In the genomic region with DNA sequence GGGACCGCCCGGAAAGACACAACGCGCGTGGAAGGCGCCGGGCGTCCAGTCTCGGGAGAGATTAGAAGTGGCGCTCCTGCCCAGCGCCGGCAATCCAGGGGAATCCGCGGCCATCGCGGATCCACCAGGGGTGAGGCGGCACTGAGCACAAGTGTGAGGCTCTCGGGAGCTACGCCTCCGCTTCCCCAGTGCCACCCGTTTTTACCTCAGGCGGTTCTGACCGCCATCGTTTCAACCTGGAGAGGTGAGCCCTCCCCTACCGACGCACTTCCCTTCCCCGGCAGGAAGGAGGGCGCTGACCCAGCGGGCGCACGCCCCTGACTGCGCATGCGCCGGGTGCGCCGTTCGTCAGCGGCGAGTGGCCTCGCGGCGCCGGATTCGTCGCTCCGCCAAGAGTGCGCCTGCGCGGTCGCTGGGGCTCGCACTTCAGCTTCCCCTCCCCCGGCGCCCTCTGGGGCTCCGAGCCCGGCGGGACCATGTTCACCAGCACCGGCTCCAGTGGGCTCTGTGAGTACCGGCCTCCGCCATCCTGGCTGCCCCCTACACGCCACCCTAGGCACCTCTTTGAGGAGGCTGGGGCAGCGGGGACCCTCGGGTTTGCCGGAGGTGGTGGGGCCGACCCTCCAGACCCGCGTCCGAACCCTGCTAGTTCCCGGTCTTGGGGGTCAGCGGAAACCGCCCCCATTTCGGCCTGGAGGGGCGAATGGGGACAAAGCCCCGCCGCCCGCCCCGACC, we compare ENCODE assay signal across 1 cellular context.
TF ChIP-seq lines count a peak whose summit lies in the region.

Gene UBAC2, plus strand, starts transcription at position 422 of the 735 bp plus-strand sequence. Its CDS starts 55 bp downstream, at position 477.

TF ChIP-seq in A549, 52 proteins besides CTCF, POLR2A, EP300 and RAD21 (continued from another document):
- TF ChIP-seq ELK1 (IDR thresholded peaks at IDR 0.05; ENCODE audit: low read depth, low read length) (no peak), MAFK (IDR thresholded peaks at IDR 0.05; ENCODE audit: partially characterized antibody) (no peak), HOXA7 (CRISPR knock-in tag; IDR thresholded peaks at IDR 0.05) (no peak), RARB (CRISPR knock-in tag; IDR thresholded peaks at IDR 0.05) (no peak), ZC3H11A (IDR thresholded peaks at IDR 0.05) (no peak), CBX2 (IDR thresholded peaks at IDR 0.05; ENCODE audit: borderline replicate concordance, low read depth) (no peak), USF2 (IDR thresholded peaks at IDR 0.05) (no peak), TP53 (CRISPR knock-in tag; IDR thresholded peaks at IDR 0.05) (0 out of 2 replicates have a peak, but pooled peaks have one; percentile 60), EHMT2 (IDR thresholded peaks at IDR 0.05; ENCODE audit: low read depth) (no peak), CHD2 (IDR thresholded peaks at IDR 0.05; ENCODE audit: low read length, partially characterized antibody) (no peak), HOXB5 (CRISPR knock-in tag; IDR thresholded peaks at IDR 0.05) (no peak), NFE2L2 (conservative IDR thresholded peaks at IDR 0.05; ENCODE audit: low read length) (no peak), ZSCAN20 (CRISPR knock-in tag; IDR thresholded peaks at IDR 0.05) (no peak), CEBPB (IDR thresholded peaks at IDR 0.05) (no peak), ZFP36 (IDR thresholded peaks at IDR 0.05; ENCODE audit: borderline replicate concordance, partially characterized antibody) (no peak), SREBF2 (IDR thresholded peaks at IDR 0.05) (no peak), CHD4 (IDR thresholded peaks at IDR 0.05; ENCODE audit: borderline replicate concordance) (no peak), KDM5A (IDR thresholded peaks at IDR 0.05) (peak; percentile 17; the same call in 1 of the 2 replicates), FOSL2 (IDR thresholded peaks at IDR 0.05) (no peak), FOSL2 (CRISPR knock-in tag; IDR thresholded peaks at IDR 0.05) (no peak), MAZ (IDR thresholded peaks at IDR 0.05; ENCODE audit: borderline replicate concordance, low read depth, low read length) (no peak), E2F6 (IDR thresholded peaks at IDR 0.05; ENCODE audit: borderline replicate concordance, low read depth) (no peak), TFCP2L1 (CRISPR knock-in tag; IDR thresholded peaks at IDR 0.05) (peak; percentile 33; the same call in 1 of the 2 replicates), EHF (CRISPR knock-in tag; IDR thresholded peaks at IDR 0.05) (no peak)
- TF ChIP-seq, protein P1, sequence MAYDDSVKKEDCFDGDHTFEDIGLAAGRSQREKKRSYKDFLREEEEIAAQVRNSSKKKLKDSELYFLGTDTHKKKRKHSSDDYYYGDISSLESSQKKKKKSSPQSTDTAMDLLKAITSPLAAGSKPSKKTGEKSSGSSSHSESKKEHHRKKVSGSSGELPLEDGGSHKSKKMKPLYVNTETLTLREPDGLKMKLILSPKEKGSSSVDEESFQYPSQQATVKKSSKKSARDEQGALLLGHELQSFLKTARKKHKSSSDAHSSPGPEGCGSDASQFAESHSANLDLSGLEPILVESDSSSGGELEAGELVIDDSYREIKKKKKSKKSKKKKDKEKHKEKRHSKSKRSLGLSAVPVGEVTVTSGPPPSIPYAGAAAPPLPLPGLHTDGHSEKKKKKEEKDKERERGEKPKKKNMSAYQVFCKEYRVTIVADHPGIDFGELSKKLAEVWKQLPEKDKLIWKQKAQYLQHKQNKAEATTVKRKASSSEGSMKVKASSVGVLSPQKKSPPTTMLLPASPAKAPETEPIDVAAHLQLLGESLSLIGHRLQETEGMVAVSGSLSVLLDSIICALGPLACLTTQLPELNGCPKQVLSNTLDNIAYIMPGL (CRISPR knock-in tag; IDR thresholded peaks at IDR 0.05; ENCODE audit: borderline replicate concordance) = 0 out of 2 replicates have a peak, but pooled peaks have one; percentile 22
- TF ChIP-seq, protein P2, sequence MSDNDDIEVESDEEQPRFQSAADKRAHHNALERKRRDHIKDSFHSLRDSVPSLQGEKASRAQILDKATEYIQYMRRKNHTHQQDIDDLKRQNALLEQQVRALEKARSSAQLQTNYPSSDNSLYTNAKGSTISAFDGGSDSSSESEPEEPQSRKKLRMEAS (IDR thresholded peaks at IDR 0.05) = peak; percentile 83
- TF ChIP-seq, protein P3, sequence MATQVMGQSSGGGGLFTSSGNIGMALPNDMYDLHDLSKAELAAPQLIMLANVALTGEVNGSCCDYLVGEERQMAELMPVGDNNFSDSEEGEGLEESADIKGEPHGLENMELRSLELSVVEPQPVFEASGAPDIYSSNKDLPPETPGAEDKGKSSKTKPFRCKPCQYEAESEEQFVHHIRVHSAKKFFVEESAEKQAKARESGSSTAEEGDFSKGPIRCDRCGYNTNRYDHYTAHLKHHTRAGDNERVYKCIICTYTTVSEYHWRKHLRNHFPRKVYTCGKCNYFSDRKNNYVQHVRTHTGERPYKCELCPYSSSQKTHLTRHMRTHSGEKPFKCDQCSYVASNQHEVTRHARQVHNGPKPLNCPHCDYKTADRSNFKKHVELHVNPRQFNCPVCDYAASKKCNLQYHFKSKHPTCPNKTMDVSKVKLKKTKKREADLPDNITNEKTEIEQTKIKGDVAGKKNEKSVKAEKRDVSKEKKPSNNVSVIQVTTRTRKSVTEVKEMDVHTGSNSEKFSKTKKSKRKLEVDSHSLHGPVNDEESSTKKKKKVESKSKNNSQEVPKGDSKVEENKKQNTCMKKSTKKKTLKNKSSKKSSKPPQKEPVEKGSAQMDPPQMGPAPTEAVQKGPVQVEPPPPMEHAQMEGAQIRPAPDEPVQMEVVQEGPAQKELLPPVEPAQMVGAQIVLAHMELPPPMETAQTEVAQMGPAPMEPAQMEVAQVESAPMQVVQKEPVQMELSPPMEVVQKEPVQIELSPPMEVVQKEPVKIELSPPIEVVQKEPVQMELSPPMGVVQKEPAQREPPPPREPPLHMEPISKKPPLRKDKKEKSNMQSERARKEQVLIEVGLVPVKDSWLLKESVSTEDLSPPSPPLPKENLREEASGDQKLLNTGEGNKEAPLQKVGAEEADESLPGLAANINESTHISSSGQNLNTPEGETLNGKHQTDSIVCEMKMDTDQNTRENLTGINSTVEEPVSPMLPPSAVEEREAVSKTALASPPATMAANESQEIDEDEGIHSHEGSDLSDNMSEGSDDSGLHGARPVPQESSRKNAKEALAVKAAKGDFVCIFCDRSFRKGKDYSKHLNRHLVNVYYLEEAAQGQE (IDR thresholded peaks at IDR 0.05) = no peak
